In the genomic region with DNA sequence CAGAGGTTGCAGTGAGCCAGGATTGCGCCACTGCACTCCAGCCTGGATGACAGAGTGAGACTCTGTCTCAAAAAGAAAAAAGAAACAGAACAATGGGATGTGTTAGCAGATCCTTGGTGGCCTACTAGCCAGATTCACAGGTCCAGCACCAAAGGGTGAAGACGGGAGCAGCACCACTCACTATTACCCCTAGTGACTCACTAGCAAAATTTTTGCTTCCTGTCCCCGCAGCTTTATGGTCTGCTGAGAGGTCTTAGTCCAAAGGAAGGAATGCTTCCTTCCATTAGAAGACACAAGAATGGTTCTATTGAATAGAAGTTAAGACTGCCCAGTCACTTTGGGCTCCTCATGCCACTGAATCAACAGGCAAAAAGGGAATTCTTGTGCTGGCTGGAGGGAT, we compare ENCODE assay signal across 21 cellular contexts. TPM values are rescaled to one million over a fixed set of nuclear protein-coding genes. Genes with fewer than 3 reads are reported as not detected.
DNase-seq lines count a peak whose midpoint lies in the region; ATAC-seq and TF ChIP-seq lines count a peak whose summit lies in the region.
"Had no signal": no experiment of that assay in that cellular context is flagged by ENCODE, and none has a peak within 500 bp of the region (broad histone marks: within the 10 kb centered on the region; RNA-seq: fewer than 3 reads in every experiment).

No MANE protein-coding gene starts in this region.

- no peak overlapping the region for H3K4me3 ChIP-seq in IMR-90 (ENCODE audit: insufficient read depth, low read depth, low read length)
- H3K4me3 ChIP-seq in mesodermal cell (ENCODE audit: extremely low read depth, insufficient read depth, low read length, poor library complexity, severe bottlenecking) = no peak overlapping the region
- H3K4me3 ChIP-seq in PC-9 = no peak overlapping the region
- H3K4me3 ChIP-seq: heart left ventricle, spleen had no signal

- peak overlapping the region; percentile 64 for H3K4ac ChIP-seq in IMR-90 (ENCODE audit: low read depth, low read length)

- BruUV-seq in IMR-90 (replicated peaks; lab: Mats Ljungman, UMichigan) (no TSS peak), PC-9 (replicated peaks; lab: Mats Ljungman, UMichigan) (no TSS peak)

- peak overlapping the region; percentile 45 for H3K27ac Mint-ChIP-seq in dendritic cell treated with granulocyte-macrophage colony-stimulating factor and Interleukin-4, amounts not matched to agents 40 ng/mL and 50 ng/mL, for 4 days
- H3K27ac Mint-ChIP-seq: activated naive CD4-positive, alpha-beta T cell treated with anti-CD3 and anti-CD28 coated beads, Interleukin-2, amount 50 U/mL, for 24 hours; CD4-positive, alpha-beta T cell; stimulated activated naive CD8-positive, alpha-beta T cell treated with anti-CD3 and anti-CD28 coated beads, Interleukin-15, Interleukin-2, amounts not matched to agents 100 ng/mL and 50 ng/mL, for 24 hours; T-cell had no signal

- intact Hi-C loops in IMR-90 (cut with micrococcal nuclease) (no loop called here), PC-9 (cut with micrococcal nuclease; ENCODE audit: unreplicated experiment) (no loop called here)
- intact Hi-C loops in dendritic cell treated with granulocyte-macrophage colony-stimulating factor and Interleukin-4, amounts not matched to agents 40 ng/mL and 50 ng/mL, for 4 days (cut with micrococcal nuclease) = no loop called here

- dilution Hi-C loops in IMR-90 (cut with HindIII; ENCODE audit: low sequenced_read_pairs, unreplicated experiment) = no loop called here

- no peaks in the 10 kb centered on the region for H3K9me3 Mint-ChIP-seq in dendritic cell treated with granulocyte-macrophage colony-stimulating factor and Interleukin-4, amounts not matched to agents 40 ng/mL and 50 ng/mL, for 4 days
- H3K9me3 Mint-ChIP-seq: activated naive CD4-positive, alpha-beta T cell treated with anti-CD3 and anti-CD28 coated beads, Interleukin-2, amount 50 U/mL, for 24 hours; CD4-positive, alpha-beta T cell; stimulated activated naive CD8-positive, alpha-beta T cell treated with anti-CD3 and anti-CD28 coated beads, Interleukin-15, Interleukin-2, amounts not matched to agents 100 ng/mL and 50 ng/mL, for 24 hours; T-cell had no signal

- ATAC-seq in IMR-90 (ENCODE audit: low read depth) (peak; percentile 52), HG03571 (IDR thresholded peaks at IDR 0.05; ENCODE audit: unreplicated experiment) (no peak)
- ATAC-seq: heart left ventricle, T-cell had no signal

- peak overlapping the region; percentile 48 for H2AK9ac ChIP-seq in IMR-90 (replicated peaks; ENCODE audit: low read depth, low read length, poor library complexity)

- H3K56ac ChIP-seq in IMR-90 (ENCODE audit: extremely low read depth, insufficient read depth, low read length) = peak overlapping the region; percentile 53; the same call in 1 of the 2 replicates

- no peak overlapping the region for H3K27ac ChIP-seq in IMR-90 (ENCODE audit: insufficient read depth, low read length)
- H3K27ac ChIP-seq in mesodermal cell (ENCODE audit: low read depth, low read length, severe bottlenecking) = peak overlapping the region; percentile 54
- H3K27ac ChIP-seq in PC-9 = no peak overlapping the region
- H3K27ac ChIP-seq: heart left ventricle, KMS-11, parathyroid adenoma, spleen had no signal

- H3K4me3 Mint-ChIP-seq in dendritic cell treated with granulocyte-macrophage colony-stimulating factor and Interleukin-4, amounts not matched to agents 40 ng/mL and 50 ng/mL, for 4 days = no peak overlapping the region
- H3K4me3 Mint-ChIP-seq: activated naive CD4-positive, alpha-beta T cell treated with anti-CD3 and anti-CD28 coated beads, Interleukin-2, amount 50 U/mL, for 24 hours; CD4-positive, alpha-beta T cell; stimulated activated naive CD8-positive, alpha-beta T cell treated with anti-CD3 and anti-CD28 coated beads, Interleukin-15, Interleukin-2, amounts not matched to agents 100 ng/mL and 50 ng/mL, for 24 hours; T-cell had no signal

- no peaks in the 10 kb centered on the region for H3K27me3 ChIP-seq in IMR-90 (ENCODE audit: control insufficient read depth, insufficient read depth, low read length)
- H3K27me3 ChIP-seq in PC-9 (ENCODE audit: insufficient read depth, low read depth) = peaks cover 12% of the 10 kb centered on the region
- H3K27me3 ChIP-seq: spleen had no signal

- H3K9me2 ChIP-seq in PC-9 (ENCODE audit: insufficient read depth) = no peaks in the 10 kb centered on the region

- no peak overlapping the region for H4K5ac ChIP-seq in IMR-90 (ENCODE audit: low read depth, low read length)

- H2BK120ac ChIP-seq in IMR-90 (ENCODE audit: low read depth, low read length) = peak overlapping the region; percentile 77

- H3K18ac ChIP-seq in IMR-90 (ENCODE audit: low read depth, low read length) = no peak overlapping the region

- peaks cover 40% of the 10 kb centered on the region for H3K4me1 Mint-ChIP-seq in dendritic cell treated with granulocyte-macrophage colony-stimulating factor and Interleukin-4, amounts not matched to agents 40 ng/mL and 50 ng/mL, for 4 days (ENCODE audit: low read depth)

- H3K14ac ChIP-seq in IMR-90 (replicated peaks; ENCODE audit: low read depth, low read length) = peak overlapping the region; percentile 75

- peaks cover 3% of the 10 kb centered on the region; the same call in 1 of the 2 replicates for H3K36me3 ChIP-seq in IMR-90 (ENCODE audit: control insufficient read depth, insufficient read depth, low read length)
- peaks cover 9% of the 10 kb centered on the region for H3K36me3 ChIP-seq in mesodermal cell (ENCODE audit: control insufficient read depth, insufficient read depth, low read length)
- no peaks in the 10 kb centered on the region for H3K36me3 ChIP-seq in PC-9 (ENCODE audit: low read depth)

- H3K9ac ChIP-seq in IMR-90 (ENCODE audit: low read depth, low read length) = no peak overlapping the region
- H3K9ac ChIP-seq: KMS-11, parathyroid adenoma had no signal

- H3K4me1 ChIP-seq in IMR-90 (ENCODE audit: control insufficient read depth, insufficient read depth, low read length) = peaks cover 11% of the 10 kb centered on the region
- H3K4me1 ChIP-seq in mesodermal cell (ENCODE audit: control insufficient read depth, insufficient read depth, low read length, poor library complexity, severe bottlenecking) = peaks cover 18% of the 10 kb centered on the region
- H3K4me1 ChIP-seq in PC-9 (replicated peaks; ENCODE audit: insufficient read depth) = no peaks in the 10 kb centered on the region
- H3K4me1 ChIP-seq: parathyroid adenoma had no signal

- in situ Hi-C loops in IMR-90 (cut with MboI; ENCODE audit: low sequenced_read_pairs) = no loop called here
- in situ Hi-C loops in G401 (cut with HindIII; ENCODE audit: low sequenced_read_pairs) = no loop called here

- H3K27me3 Mint-ChIP-seq in dendritic cell treated with granulocyte-macrophage colony-stimulating factor and Interleukin-4, amounts not matched to agents 40 ng/mL and 50 ng/mL, for 4 days = peaks cover 5% of the 10 kb centered on the region
- H3K27me3 Mint-ChIP-seq: activated naive CD4-positive, alpha-beta T cell treated with anti-CD3 and anti-CD28 coated beads, Interleukin-2, amount 50 U/mL, for 24 hours; CD4-positive, alpha-beta T cell had no signal

- TF ChIP-seq CTCF in IMR-90 (conservative IDR thresholded peaks at IDR 0.05; ENCODE audit: low read depth, low read length) (no peak), PC-9 (conservative IDR thresholded peaks at IDR 0.05) (no peak)

- DNase-seq in COLO829 (ENCODE audit: low spot score) = peak; percentile 77
- DNase-seq in IMR-90 = peak; percentile 75
- DNase-seq in G401 (ENCODE audit: low spot score) = no peak
- no peak for DNase-seq in NCI-H526 (lab: John Stamatoyannopoulos, UW)
- DNase-seq in PC-9 = no peak
- DNase-seq: activated CD8-positive, alpha-beta memory T cell treated with anti-CD3 and anti-CD28 coated beads, Interleukin-2, amount 50 U/mL, for 4 hours; CD4-positive, alpha-beta T cell; cerebellar nuclear complex; GDM1; heart left ventricle; NCI-H1436; OCI-M1; spleen; T-cell had no signal

- H2BK15ac ChIP-seq in IMR-90 (ENCODE audit: low read depth, low read length) = peak overlapping the region; percentile 57; the same call in 1 of the 3 replicates

- H4K8ac ChIP-seq in IMR-90 (ENCODE audit: low read depth in 2 of 2, low read length in 2 of 2) = peak overlapping the region in 1 of 2 experiments; percentile 28; a peak in 1 of 4 replicates

- no peak overlapping the region for H4K91ac ChIP-seq in IMR-90 (ENCODE audit: insufficient read depth, low read depth, low read length)

- H4K20me1 ChIP-seq in IMR-90 (ENCODE audit: insufficient read depth, low read length) = no peaks in the 10 kb centered on the region; the same call in 1 of the 2 replicates
- no peaks in the 10 kb centered on the region for H4K20me1 ChIP-seq in PC-9 (ENCODE audit: insufficient read depth)

- peak; percentile 15; the same call in 1 of the 2 replicates for TF ChIP-seq RAD21 in IMR-90 (IDR thresholded peaks at IDR 0.05; ENCODE audit: low read length)

- H2BK20ac ChIP-seq in IMR-90 (ENCODE audit: low read depth, low read length) = peak overlapping the region; percentile 47; the same call in 1 of the 2 replicates

- POLR2A ChIA-PET in IMR-90 (lab: Charles Lee; ENCODE audit: unreplicated experiment) = no interaction called here
- POLR2A ChIA-PET in PC-9 (lab: Charles Lee; ENCODE audit: unreplicated experiment) = no interaction called here

- H3K9me1 ChIP-seq in IMR-90 (ENCODE audit: insufficient read depth, low read length) = peaks cover 10% of the 10 kb centered on the region

- peak overlapping the region; percentile 59; the same call in 1 of the 2 replicates for H3K23ac ChIP-seq in IMR-90 (ENCODE audit: low read depth, low read length)

- H2BK5ac ChIP-seq in IMR-90 (ENCODE audit: low read depth, low read length, poor library complexity, severe bottlenecking) = peak overlapping the region; percentile 20

- 100% methylated on average over 1 of the region's 3 CpGs; no CpG with 5 or more reads in 1 of the 2 experiments for WGBS in IMR-90 (ENCODE audit: extremely low coverage in 2 of 2, insufficient read length in 1 of 2), 2 experiments
- 40 to 90% methylated on average over 1 to 2 of the region's 3 CpGs for WGBS in mesodermal cell (ENCODE audit: insufficient coverage in 2 of 2), 2 experiments

- no peaks in the 10 kb centered on the region for H3K79me2 ChIP-seq in PC-9 (ENCODE audit: low read depth)
- H3K79me2 ChIP-seq: parathyroid adenoma had no signal

- H2AFZ ChIP-seq in IMR-90 (replicated peaks; ENCODE audit: low read length, poor library complexity) (peak overlapping the region; percentile 1), PC-9 (no peak overlapping the region)
- H2AFZ ChIP-seq: parathyroid adenoma had no signal

- no peak for TF ChIP-seq POLR2A in IMR-90 (IDR thresholded peaks at IDR 0.05; ENCODE audit: low read depth, low read length)

- CTCF ChIA-PET in IMR-90 (lab: Yijun Ruan, JAX) (no interaction called here), PC-9 (lab: Charles Lee) (no interaction called here)

- H2AK5ac ChIP-seq in IMR-90 (ENCODE audit: low read depth, low read length) = peak overlapping the region; percentile 80

- peaks cover 6% of the 10 kb centered on the region for H3K36me3 Mint-ChIP-seq in dendritic cell treated with granulocyte-macrophage colony-stimulating factor and Interleukin-4, amounts not matched to agents 40 ng/mL and 50 ng/mL, for 4 days (ENCODE audit: low read depth)

- peaks cover 9% of the 10 kb centered on the region; the same call in 1 of the 2 replicates for H3F3A ChIP-seq in PC-9 (ENCODE audit: insufficient read depth, low read depth)

- H3K4me2 ChIP-seq in IMR-90 (ENCODE audit: low read depth, low read length) (no peak overlapping the region), PC-9 (no peak overlapping the region)
- H3K4me2 ChIP-seq: KMS-11 had no signal

- H3K9me3 ChIP-seq in IMR-90 (ENCODE audit: control insufficient read depth, insufficient read depth, low read length) (no peaks in the 10 kb centered on the region), mesodermal cell (ENCODE audit: control insufficient read depth, low read length) (peaks cover 4% of the 10 kb centered on the region), PC-9 (ENCODE audit: insufficient read depth, low read depth) (no peaks in the 10 kb centered on the region)
- H3K9me3 ChIP-seq: heart left ventricle, spleen had no signal

- H3K79me1 ChIP-seq in IMR-90 (ENCODE audit: low read depth in 1 of 2, low read length in 2 of 2) = no peaks in the 10 kb centered on the region

RNA-seq across cellular contexts. Expression of gene NUP50, which starts 35.9 kb away (rescaled TPM):
- 61.1 and 65.4 TPM in 2 replicates for total RNA-seq in IMR-90 (2012; rRNA removed)
- 10.3 and 12.8 TPM in 2 replicates for polyA plus RNA-seq in IMR-90 (2012; rRNA removed)
- polyA plus RNA-seq in IMR-90 (2012; cell fraction: cytosol; rRNA removed) = 6.0 and 7.5 TPM in 2 replicates
- polyA plus RNA-seq in IMR-90 (2012; cell fraction: nucleus; rRNA removed; ENCODE audit: low replicate concordance) = 5.9 and 17.2 TPM in 2 replicates
- 49.6 TPM for polyA plus RNA-seq in mesodermal cell (2013, experiment 1 of 2)
- polyA plus RNA-seq in mesodermal cell (2013, experiment 2 of 2) = 58.2 TPM
- 46.0 and 51.9 TPM in 2 replicates for total RNA-seq in G401 (2014; rRNA removed; shearing (Covaris generic))
- 84.0 and 118 TPM in 2 replicates for total RNA-seq in PC-9 (2021)

Comparison
In these comparisons a context has a peak if more than half of its experiments do, and no peak if none do; other contexts are left out.
1. DNase-seq: peak in COLO829 (single experiment) and IMR-90 (single experiment); none in G401 (single experiment), NCI-H526 (0 of 2) and PC-9 (0 of 2).